Comparison of ENCODE assay signal across 8 cellular contexts in genomic region chr17:17237026-17237799, GRCh38. TPM values are rescaled to one million over a fixed set of nuclear protein-coding genes. Genes with fewer than 3 reads are reported as not detected.
A peak's percentile ranks its signal among the peaks of the same experiment; 100 is the strongest.
DNase-seq lines count a peak whose midpoint lies in the region; ATAC-seq and TF ChIP-seq lines count a peak whose summit lies in the region.

Gene FLCN (minus strand): TSS chr17:17237168. CDS start chr17:17228137, 9,031 bp downstream.

- DNase-seq in GM13976 (ENCODE audit: low spot score) (peak; percentile 92), NCI-H1436 (lab: John Stamatoyannopoulos, UW) (peak; percentile 93), amniotic epithelial cell (ENCODE audit: low read depth) (peak; percentile 86), heart right ventricle (peak; percentile 92 to 94), posterior vena cava (ENCODE audit: low spot score) (peak; percentile 98), upper lobe of left lung (peak; percentile 94 to 97)

- intact Hi-C loops in T-helper 1 cell treated with Interleukin-12 subunit alpha and Interleukin-12 subunit beta and Interleukin-4 antibody, amounts not matched to agents 30 ng/mL and 1 ng/mL, for 36 hours (cut with micrococcal nuclease) = loop anchor here (1.0 to 5.0 kb wide), 10 partner anchors 31 to 234 kb away; partner anchors contain the start of genes COPS3, MPRIP and PLD6
- intact Hi-C loops in heart right ventricle (cut with DNase I) = loop anchor here in 8 of 10 donors (2.0 to 10.0 kb wide), 8 partner anchors 45 to 235 kb away; partner anchors contain the start of gene COPS3 (in 1 of the 8)
- intact Hi-C loops in posterior vena cava (cut with DNase I) = loop anchor here in 1 of 2 donors (5.0 kb wide), 1 partner anchor 35 kb away; no protein-coding TSS in a partner anchor

- peaks cover 2 to 46% (median 34%) of the 10 kb centered on the region in 9 donors for H3K4me1 ChIP-seq in heart right ventricle
- H3K4me1 ChIP-seq in upper lobe of left lung = peaks cover 21 to 40% (median 28%) of the 10 kb centered on the region in 4 donors

- 0 to 1% methylated on average over 53 of the region's 53 CpGs for WGBS in heart right ventricle, 2 donors
- WGBS in upper lobe of left lung, 2 donors = 0% methylated on average over 24 to 27 of the region's 53 CpGs

- in situ Hi-C loops in GM13976 (cut with MboI; ENCODE audit: low sequenced_read_pairs, unreplicated experiment) = no loop called here

- TF ChIP-seq CTCF in GM13976 (IDR thresholded peaks at IDR 0.05; ENCODE audit: borderline replicate concordance, control extremely low read depth, extremely low read depth, insufficient read depth, missing control alignments) = no peak
- TF ChIP-seq CTCF in heart right ventricle (IDR thresholded peaks at IDR 0.05) = no peak
- peak in 4 of 6 experiments; percentile 18 to 43 (median 34) for TF ChIP-seq CTCF in upper lobe of left lung (IDR thresholded peaks at IDR 0.05)

- ATAC-seq in HG02840 (IDR thresholded peaks at IDR 0.05; ENCODE audit: low FRiP score, unreplicated experiment) = peak; percentile 72
- ATAC-seq in heart right ventricle = peak; percentile 94 to 98 (median 96)
- ATAC-seq in upper lobe of left lung (ENCODE audit: low FRiP score in 2 of 2) = peak; percentile 96 to 97

- H3K4me3 ChIP-seq in heart right ventricle (peak within 1 kb of the TSS; percentile 85 to 100 (median 94)), upper lobe of left lung (peak within 1 kb of the TSS; percentile 93 to 100 (median 98))

- H3K27me3 ChIP-seq in heart right ventricle = no peaks in the 10 kb centered on the region
- no peaks in the 10 kb centered on the region for H3K27me3 ChIP-seq in upper lobe of left lung

- H3K27ac ChIP-seq in heart right ventricle = peak within 1 kb of the TSS; percentile 88 to 99 (median 98)
- H3K27ac ChIP-seq in upper lobe of left lung = peak within 1 kb of the TSS; percentile 93 to 99 (median 97)

- H3K36me3 ChIP-seq in heart right ventricle (peaks cover 0 to 11% (median 0%) of the 10 kb centered on the region in 9 donors), upper lobe of left lung (peaks cover 0 to 7% (median 5%) of the 10 kb centered on the region in 4 donors)

- no peaks in the 10 kb centered on the region for H3K9me3 ChIP-seq in heart right ventricle
- H3K9me3 ChIP-seq in upper lobe of left lung = no peaks in the 10 kb centered on the region

- TF ChIP-seq POLR2A in upper lobe of left lung (IDR thresholded peaks at IDR 0.05) = peak in 3 of 4 donors; percentile 57 to 90 (median 86)

- TF ChIP-seq EP300 in upper lobe of left lung (IDR thresholded peaks at IDR 0.05) = no peak

RNA-seq across cellular contexts. Expression of gene FLCN, which starts in this region (rescaled TPM):
- total RNA-seq in T-helper 1 cell treated with Interleukin-12 subunit alpha and Interleukin-12 subunit beta and Interleukin-4 antibody, amounts not matched to agents 30 ng/mL and 1 ng/mL, for 36 hours = 73.2 and 77.2 TPM in 2 replicates
- total RNA-seq in heart right ventricle (10 to 100 TPM; 26.4 to 45.7 (median 35.8) TPM), posterior vena cava (10 to 100 TPM; 37.9 to 53.5 TPM), upper lobe of left lung (100 to 1,000 TPM in 4 of 6 donors, 10 to 100 TPM in 2; 62.3 to 420 (median 103) TPM)
- 10 to 100 TPM; 16.0 to 78.2 TPM for polyA plus RNA-seq in heart right ventricle

Comparison
In these comparisons a context has a peak if more than half of its experiments do, and no peak if none do; other contexts are left out.
1. Peak in every context shown above with its lines: DNase-seq, ATAC-seq, H3K4me3 ChIP-seq and H3K27ac ChIP-seq.
2. CTCF ChIP-seq: peak in upper lobe of left lung (4 of 6); none in GM13976 (single experiment) and heart right ventricle (0 of 9).